Comparison of ENCODE assay signal across 8 cellular contexts in genomic region chr3:194768586-194768985, GRCh38.
DNase-seq lines count a peak whose midpoint lies in the region; ATAC-seq lines count a peak whose summit lies in the region.

No MANE protein-coding gene starts in this region.

- H3K9me3 Mint-ChIP-seq in activated naive CD8-positive, alpha-beta T cell treated with anti-CD3 and anti-CD28 coated beads, Interleukin-2, amount 50 U/mL, for 24 hours, result no peaks in the 10 kb centered on the region
- H3K9me3 Mint-ChIP-seq in naive B cell, result no peaks in the 10 kb centered on the region

- H3K4me1 Mint-ChIP-seq in activated naive CD8-positive, alpha-beta T cell treated with anti-CD3 and anti-CD28 coated beads, Interleukin-2, amount 50 U/mL, for 24 hours, result peaks cover 26% of the 10 kb centered on the region
- peaks cover 32 to 48% (median 37%) of the 10 kb centered on the region in 3 donors for H3K4me1 Mint-ChIP-seq in naive B cell

- peak overlapping the region; percentile 66 for H3K27ac Mint-ChIP-seq in activated naive CD8-positive, alpha-beta T cell treated with anti-CD3 and anti-CD28 coated beads, Interleukin-2, amount 50 U/mL, for 24 hours
- H3K27ac Mint-ChIP-seq in naive B cell, result peak overlapping the region; percentile 76 to 98 (median 90)

- no peak for ATAC-seq in activated naive CD8-positive, alpha-beta T cell treated with anti-CD3 and anti-CD28 coated beads, Interleukin-2, amount 50 U/mL, for 24 hours
- ATAC-seq in naive B cell (ENCODE audit: low read depth in 2 of 2) (no peak), HG03045 (IDR thresholded peaks at IDR 0.05; ENCODE audit: unreplicated experiment) (no peak), GM19395 (IDR thresholded peaks at IDR 0.05; ENCODE audit: unreplicated experiment) (no peak)

- H3K36me3 Mint-ChIP-seq in activated naive CD8-positive, alpha-beta T cell treated with anti-CD3 and anti-CD28 coated beads, Interleukin-2, amount 50 U/mL, for 24 hours (ENCODE audit: low read depth), result no peaks in the 10 kb centered on the region
- no peaks in the 10 kb centered on the region for H3K36me3 Mint-ChIP-seq in naive B cell

- DNase-seq in stimulated activated CD4-positive, alpha-beta T cell treated with anti-CD3 and anti-CD28 coated beads, Interleukin-2, amount 100 ng/mL, for 24 hours, result peak; percentile 2 to 31
- DNase-seq in stimulated activated CD4-positive, alpha-beta T cell treated with anti-CD3 and anti-CD28 coated beads, Interleukin-1b, Interleukin-23, amount 100 ng/mL, for 48 hours, result no peak
- DNase-seq in activated naive CD8-positive, alpha-beta T cell treated with anti-CD3 and anti-CD28 coated beads, Interleukin-2, amount 50 U/mL, for 24 hours, result peak; percentile 8
- DNase-seq in naive B cell (no peak), SIG-M5 treated with dmso at 0.1 percent for 504 hours (lab: John Stamatoyannopoulos, UW; ENCODE audit: unreplicated experiment) (no peak), AG08396 (ENCODE audit: low spot score) (no peak)

- peak overlapping the region; percentile 43 for H3K4me3 Mint-ChIP-seq in activated naive CD8-positive, alpha-beta T cell treated with anti-CD3 and anti-CD28 coated beads, Interleukin-2, amount 50 U/mL, for 24 hours
- H3K4me3 Mint-ChIP-seq in naive B cell, result peak overlapping the region; percentile 82 to 95 (median 89)

- no peaks in the 10 kb centered on the region for H3K27me3 Mint-ChIP-seq in activated naive CD8-positive, alpha-beta T cell treated with anti-CD3 and anti-CD28 coated beads, Interleukin-2, amount 50 U/mL, for 24 hours
- peaks cover 9 to 11% (median 9%) of the 10 kb centered on the region in 3 donors for H3K27me3 Mint-ChIP-seq in naive B cell

Comparison
In these comparisons a context has a peak if more than half of its experiments do, and no peak if none do; other contexts are left out.
1. DNase-seq: peak in stimulated activated CD4-positive, alpha-beta T cell treated with anti-CD3 and anti-CD28 coated beads, Interleukin-2, amount 100 ng/mL, for 24 hours (2 of 2) and activated naive CD8-positive, alpha-beta T cell treated with anti-CD3 and anti-CD28 coated beads, Interleukin-2, amount 50 U/mL, for 24 hours (single experiment); none in stimulated activated CD4-positive, alpha-beta T cell treated with anti-CD3 and anti-CD28 coated beads, Interleukin-1b, Interleukin-23, amount 100 ng/mL, for 48 hours (single experiment), naive B cell (single experiment), SIG-M5 treated with dmso at 0.1 percent for 504 hours (single experiment) and AG08396 (single experiment).